10 cellular contexts compared by ENCODE assay signal in the genomic region with DNA sequence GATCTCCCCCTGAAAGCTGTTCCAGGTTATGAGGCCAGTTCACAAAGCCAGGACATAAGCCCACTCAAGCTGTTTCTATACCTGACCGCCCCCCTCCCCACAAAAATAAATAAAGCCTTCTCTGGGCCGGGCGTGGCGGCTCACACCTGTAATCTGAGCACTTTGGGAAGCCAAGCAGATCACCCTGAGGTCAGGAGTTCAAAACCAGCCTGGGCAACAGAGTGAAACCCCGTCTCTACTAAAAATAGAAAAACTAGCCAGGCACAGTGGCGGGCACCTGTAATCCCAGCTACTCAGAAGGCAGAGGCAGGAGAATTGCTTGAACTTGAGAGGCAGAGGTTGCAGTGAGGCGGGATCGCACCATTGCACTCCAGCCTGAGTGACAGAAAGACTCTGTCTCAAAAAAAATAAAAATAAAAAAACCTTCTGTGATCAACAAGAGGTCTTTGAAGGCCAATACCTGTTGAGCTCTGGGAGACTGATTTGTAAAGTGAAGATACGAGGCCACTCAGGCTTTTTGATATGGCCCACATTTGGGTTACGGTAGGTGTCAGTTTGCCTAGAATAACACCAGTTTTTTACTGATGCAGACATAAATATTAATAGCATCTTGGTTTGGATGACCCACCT.
"Had no signal": no experiment of that assay in that cellular context is flagged by ENCODE, and none has a peak within 500 bp of the region (broad histone marks: within the 10 kb centered on the region; RNA-seq: fewer than 3 reads in every experiment).

No MANE protein-coding gene starts in this region.

- DNase-seq: activated CD4-positive, alpha-beta memory T cell treated with anti-CD3 and anti-CD28 coated beads, Interleukin-2, amount 10 ng/mL, durations not matched to agents 7 days and 5 days; activated CD4-positive, alpha-beta T cell treated with anti-CD3 and anti-CD28 coated beads for 1 hour; activated CD8-positive, alpha-beta memory T cell treated with anti-CD3 and anti-CD28 coated beads, Interleukin-2, amount 50 U/mL, for 48 hours; activated naive CD4-positive, alpha-beta T cell; colonic mucosa; foreskin keratinocyte; ovary had no signal

- H3K9ac ChIP-seq: neural progenitor cell had no signal

- H2AFZ ChIP-seq: neural progenitor cell had no signal

- H3K27ac ChIP-seq: colonic mucosa, foreskin keratinocyte, neural progenitor cell, ovary had no signal

- ATAC-seq: foreskin keratinocyte had no signal

- FAIRE-seq: astrocyte, endothelial cell of umbilical vein had no signal

- H3K9me3 ChIP-seq: colonic mucosa, ovary had no signal

- H3K27me3 ChIP-seq: colonic mucosa, foreskin keratinocyte, neural progenitor cell, ovary had no signal

- H3K4me3 ChIP-seq: colonic mucosa, ovary had no signal

- H3K36me3 ChIP-seq: colonic mucosa, neural progenitor cell, ovary had no signal
